Comparison of ENCODE assay signal across 8 cellular contexts in the genomic region with DNA sequence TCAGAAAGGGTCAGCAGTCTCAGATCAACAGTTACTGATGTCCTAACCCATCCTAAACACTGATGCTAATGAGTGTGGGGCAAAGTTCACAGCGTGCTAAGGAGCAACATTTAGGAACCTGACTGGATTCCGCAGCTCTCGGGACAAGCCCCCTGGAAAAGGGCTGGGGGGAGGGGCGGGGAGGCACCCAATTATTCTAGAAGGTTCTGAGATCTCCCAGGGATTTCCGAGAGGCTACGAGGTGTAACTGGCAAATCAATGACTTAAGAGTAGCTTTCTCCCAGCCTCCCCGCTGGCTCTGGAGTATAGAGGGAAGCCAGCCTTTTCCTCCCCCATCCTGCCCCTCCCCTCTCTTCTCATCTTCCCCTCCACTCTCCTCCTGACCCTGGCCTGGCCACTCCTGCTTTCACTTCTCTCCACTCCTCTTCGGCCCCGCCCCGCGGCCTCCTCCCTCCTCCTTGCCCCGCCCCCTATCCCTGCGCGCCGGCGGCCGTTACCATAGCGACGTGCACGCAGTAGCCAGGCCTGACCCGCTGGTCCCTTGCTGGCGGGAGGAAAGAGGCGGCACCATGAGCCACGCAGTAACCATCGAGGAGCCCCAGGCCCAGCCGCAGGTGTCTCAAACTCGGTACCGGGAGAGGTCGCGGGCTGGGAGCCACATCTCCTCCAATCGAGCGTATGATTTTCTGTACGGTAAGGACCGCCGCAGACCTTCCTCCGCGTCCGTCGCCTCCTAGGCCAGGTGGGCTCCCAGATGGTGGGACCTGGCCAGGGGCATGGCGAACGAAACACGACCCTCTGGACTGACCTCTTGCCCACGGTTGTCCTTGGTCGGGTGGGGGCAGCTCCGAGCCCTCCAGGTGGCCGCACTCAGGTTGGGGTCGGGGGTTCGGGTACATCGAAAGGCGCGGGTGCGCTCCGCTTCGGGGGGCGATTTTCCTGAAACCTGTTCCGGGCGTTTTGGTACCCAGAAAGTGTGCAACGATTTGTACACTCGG. TPM values are rescaled to one million over a fixed set of nuclear protein-coding genes. Genes with fewer than 3 reads are reported as not detected.
DNase-seq lines count a peak whose midpoint lies in the region; ATAC-seq, FAIRE-seq and TF ChIP-seq lines count a peak whose summit lies in the region.

CFAP91 (plus strand) TSS at position 493 of the 998 bp plus-strand sequence; CDS start at position 570, 77 bp downstream.

- peaks cover 2 to 4% of the 10 kb centered on the region in 2 donors for H3K4me1 ChIP-seq in kidney (ENCODE audit: control insufficient read depth in 1 of 2, insufficient read depth in 1 of 2, low read depth in 1 of 2, low read length in 2 of 2)

- CTCF ChIA-PET in activated CD4-positive, alpha-beta T cell treated with anti-CD3 and anti-CD28 coated beads for 36 hours (lab: Charles Lee): interaction anchor here (0.7 to 0.8 kb wide), 2 partner anchors 21 to 200 kb away, joined by 3 read pairs; no protein-coding TSS in a partner anchor
- CTCF ChIA-PET in HEK293T (lab: Yijun Ruan, JAX): no interaction called here

- peak within 1 kb of the TSS; percentile 29 to 71 for H3K27ac ChIP-seq in kidney (ENCODE audit: low read depth in 2 of 2, low read length in 2 of 2)

- peak within 1 kb of the TSS; percentile 67 for H3K4me3 Mint-ChIP-seq in activated CD4-positive, alpha-beta T cell treated with anti-CD3 and anti-CD28 coated beads for 36 hours

- no peak for TF ChIP-seq CTCF in GM10266 (IDR thresholded peaks at IDR 0.05; ENCODE audit: control insufficient read depth, insufficient read depth, low read depth, missing control alignments)
- TF ChIP-seq CTCF in kidney (IDR thresholded peaks at IDR 0.05; ENCODE audit: borderline replicate concordance, extremely low read depth, insufficient read depth): no peak

- peak within 1 kb of the TSS; percentile 79 to 85 for H3K4me3 ChIP-seq in kidney (ENCODE audit: low read length in 2 of 2)

- no peaks in the 10 kb centered on the region for H3K36me3 ChIP-seq in kidney (ENCODE audit: control insufficient read depth in 1 of 2, insufficient read depth in 2 of 2, low read length in 2 of 2)

- ATAC-seq in HG02610 (IDR thresholded peaks at IDR 0.05; ENCODE audit: unreplicated experiment): peak; percentile 96
- ATAC-seq in activated CD4-positive, alpha-beta T cell treated with anti-CD3 and anti-CD28 coated beads for 36 hours: peak; percentile 86

- no peaks in the 10 kb centered on the region for H3K9me3 ChIP-seq in kidney (ENCODE audit: control insufficient read depth in 1 of 2, low read length in 2 of 2)

- H3K27me3 Mint-ChIP-seq in activated CD4-positive, alpha-beta T cell treated with anti-CD3 and anti-CD28 coated beads for 36 hours: peaks cover 5% of the 10 kb centered on the region

- H3K27ac Mint-ChIP-seq in activated CD4-positive, alpha-beta T cell treated with anti-CD3 and anti-CD28 coated beads for 36 hours: peak within 1 kb of the TSS; percentile 59

- H3K9me3 Mint-ChIP-seq in activated CD4-positive, alpha-beta T cell treated with anti-CD3 and anti-CD28 coated beads for 36 hours (ENCODE audit: low read depth): peaks cover 4% of the 10 kb centered on the region

- peak; percentile 86 for DNase-seq in GM10266 (ENCODE audit: extremely low spot score)
- DNase-seq in NCI-H146 treated with DMSO at 0.1 percent for 48 hours (lab: John Stamatoyannopoulos, UW; ENCODE audit: unreplicated experiment): peak; percentile 98
- DNase-seq in activated CD4-positive, alpha-beta T cell treated with anti-CD3 and anti-CD28 coated beads for 36 hours: peak; percentile 90
- peak; percentile 77 to 81 for DNase-seq in cerebellar nuclear complex (lab: John Stamatoyannopoulos, UW)
- DNase-seq in kidney: peak; percentile 99
- DNase-seq in stimulated activated CD4-positive, alpha-beta T cell treated with anti-CD3 and anti-CD28 coated beads, Interleukin-12 subunit alpha, Interleukin-12 subunit beta, amount 100 ng/mL, for 4 hours: peak; percentile 78
- DNase-seq in HEK293T (ENCODE audit: extremely low spot score): no peak

- POLR2A ChIA-PET in activated CD4-positive, alpha-beta T cell treated with anti-CD3 and anti-CD28 coated beads for 36 hours (lab: Charles Lee): interaction anchor here (1.2 kb wide), 1 partner anchor 393 kb away, joined by 3 read pairs; no protein-coding TSS in a partner anchor
- POLR2A ChIA-PET in HEK293T (lab: Yijun Ruan, JAX): no interaction called here

- H3K4me1 Mint-ChIP-seq in activated CD4-positive, alpha-beta T cell treated with anti-CD3 and anti-CD28 coated beads for 36 hours: peaks cover 39% of the 10 kb centered on the region

- intact Hi-C loops in activated CD4-positive, alpha-beta T cell treated with anti-CD3 and anti-CD28 coated beads for 36 hours (cut with DNase I, micrococcal nuclease): loop anchor here (2.0 to 5.0 kb wide), 2 partner anchors 411 to 642 kb away; partner anchors contain the start of gene ARHGAP31 (in 1 of the 2)
- intact Hi-C loops in kidney (cut with DNase I): no loop called here

- FAIRE-seq in kidney (lab: Jason Lieb, UNC): no peak

- peaks cover 4% of the 10 kb centered on the region for H3K36me3 Mint-ChIP-seq in activated CD4-positive, alpha-beta T cell treated with anti-CD3 and anti-CD28 coated beads for 36 hours (ENCODE audit: low read depth)

- peak within 1 kb of the TSS; percentile 39 to 62 for H3K9ac ChIP-seq in kidney (ENCODE audit: low read length in 2 of 2)

TF ChIP-seq in HEK293T, 16 proteins besides CTCF, POLR2A, EP300 and RAD21:
- TF ChIP-seq L3MBTL2 (conservative IDR thresholded peaks at IDR 0.05) (no peak), LEF1 (IDR thresholded peaks at IDR 0.05; ENCODE audit: borderline replicate concordance) (no peak), SP1 (IDR thresholded peaks at IDR 0.05) (no peak), CTBP1 (IDR thresholded peaks at IDR 0.05; ENCODE audit: borderline replicate concordance) (no peak), FOXK2 (IDR thresholded peaks at IDR 0.05) (no peak), TARDBP (IDR thresholded peaks at IDR 0.05) (no peak), BHLHE40 (IDR thresholded peaks at IDR 0.05; ENCODE audit: borderline replicate concordance) (no peak), NFRKB (IDR thresholded peaks at IDR 0.05) (no peak), SUZ12 (IDR thresholded peaks at IDR 0.05) (no peak), PKNOX1 (IDR thresholded peaks at IDR 0.05) (no peak), ZNF384 (IDR thresholded peaks at IDR 0.05) (no peak), FOXM1 (IDR thresholded peaks at IDR 0.05; ENCODE audit: borderline replicate concordance) (no peak), ARNT (IDR thresholded peaks at IDR 0.05) (no peak), ELF4 (IDR thresholded peaks at IDR 0.05) (no peak)

RNA-seq across cellular contexts. Expression of gene CFAP91, which starts in this region (rescaled TPM):
- under 1 TPM; 0.25 to 0.67 TPM for total RNA-seq in activated CD4-positive, alpha-beta T cell treated with anti-CD3 and anti-CD28 coated beads for 36 hours
- total RNA-seq in kidney: 14.1 TPM
- 4.7 TPM for polyA plus RNA-seq in kidney (ENCODE audit: insufficient read depth, low read depth, low replicate concordance)

Comparison
In these comparisons a context has a peak if more than half of its experiments do, and no peak if none do; other contexts are left out.
1. Peak in DNase-seq and ATAC-seq in activated CD4-positive, alpha-beta T cell treated with anti-CD3 and anti-CD28 coated beads for 36 hours; RNA of the gene not detected or under 1 TPM.